Comparison of ENCODE assay signal across 8 cellular contexts in the genomic region with DNA sequence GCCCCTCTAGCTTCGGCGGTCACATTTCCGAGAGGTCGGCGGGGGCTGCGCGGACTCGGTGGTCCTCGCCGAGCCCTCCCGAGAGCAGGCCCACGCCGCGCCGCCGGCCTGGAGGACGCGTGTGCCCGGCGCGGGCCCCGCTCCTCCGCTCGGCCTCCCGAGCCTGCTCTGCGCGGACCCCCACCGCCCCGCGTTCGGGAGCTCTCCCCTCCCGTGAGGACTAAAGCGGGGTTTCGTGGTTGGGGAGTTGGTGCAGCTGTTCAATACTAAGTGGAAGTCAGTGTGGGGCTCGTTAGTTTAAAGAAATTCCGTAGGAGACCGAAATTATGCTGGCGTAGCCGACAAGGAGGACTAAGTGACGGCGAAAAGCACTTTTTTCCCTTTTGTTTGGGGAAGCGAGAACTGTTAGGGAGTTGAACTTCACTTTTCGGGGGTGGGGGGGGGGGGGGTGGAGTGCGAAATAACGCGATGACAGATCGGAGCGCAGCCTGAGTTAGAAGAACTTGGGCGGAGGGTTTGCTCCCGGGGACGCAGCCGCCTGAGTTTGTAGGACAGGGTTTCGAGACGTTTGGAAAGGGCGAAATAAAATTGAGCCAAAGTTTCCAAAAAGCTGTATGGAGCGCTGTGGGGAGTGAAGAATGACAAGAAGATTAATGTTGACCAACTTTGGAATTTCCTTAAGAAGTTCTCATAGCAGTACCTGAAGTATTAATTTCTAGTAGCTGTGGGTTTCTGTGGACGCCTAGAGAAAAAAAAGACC. TPM values are rescaled to one million over a fixed set of nuclear protein-coding genes. Genes with fewer than 3 reads are reported as not detected.
DNase-seq lines count a peak whose midpoint lies in the region; ATAC-seq and TF ChIP-seq lines count a peak whose summit lies in the region.

No MANE protein-coding gene starts in this region.

- peak overlapping the region; percentile 93 for H3K4me3 Mint-ChIP-seq in glutamatergic neuron (ENCODE audit: unreplicated experiment)
- H3K4me3 Mint-ChIP-seq in progenitor cell of endocrine pancreas (ENCODE audit: low read depth) = peak overlapping the region; percentile 93

- H3K79me2 ChIP-seq in OCI-LY3 (ENCODE audit: low read length) = peaks cover 66% of the 10 kb centered on the region

- H3K27me3 ChIP-seq in BLaER1 treated with 17β-estradiol and CSF1 and Interleukin-3, amounts not matched to agents 10 nM and 100 nM = no peaks in the 10 kb centered on the region
- H3K27me3 ChIP-seq in OCI-LY3 (ENCODE audit: low read depth, low read length) = no peaks in the 10 kb centered on the region

- DNase-seq in activated naive CD4-positive, alpha-beta T cell treated with anti-CD3 and anti-CD28 coated beads, Interleukin-2, amount 50 U/mL, for 16 hours = peak; percentile 34
- peak; percentile 47 for DNase-seq in glutamatergic neuron
- no peak for DNase-seq in progenitor cell of endocrine pancreas (ENCODE audit: low spot score, unreplicated experiment)

- peak overlapping the region; percentile 96 to 100 (median 99) for H3K9ac ChIP-seq in BLaER1 treated with 17β-estradiol and CSF1 and Interleukin-3, amounts not matched to agents 10 nM and 100 nM
- H3K9ac ChIP-seq in OCI-LY3 (ENCODE audit: low read length) = peak overlapping the region; percentile 92

- 0 out of 22 replicates have a peak, but pooled peaks cover 0 to 4% (median 0%) of the 10 kb centered on the region in 11 experiments for H3K36me3 ChIP-seq in BLaER1 treated with 17β-estradiol and CSF1 and Interleukin-3, amounts not matched to agents 10 nM and 100 nM
- no peaks in the 10 kb centered on the region for H3K36me3 ChIP-seq in OCI-LY3 (replicated peaks; ENCODE audit: low read depth, low read length)

- ATAC-seq in GM21423 (IDR thresholded peaks at IDR 0.05; ENCODE audit: unreplicated experiment) (peak; percentile 1), GM18517 (IDR thresholded peaks at IDR 0.05; ENCODE audit: unreplicated experiment) (no peak), HG03108 (IDR thresholded peaks at IDR 0.05; ENCODE audit: unreplicated experiment) (no peak)

- peak overlapping the region; percentile 81 to 100 (median 96) for H3K4me3 ChIP-seq in BLaER1 treated with 17β-estradiol and CSF1 and Interleukin-3, amounts not matched to agents 10 nM and 100 nM
- H3K4me3 ChIP-seq in OCI-LY3 (ENCODE audit: low read length) = peak overlapping the region; percentile 93

- H3K9me3 Mint-ChIP-seq in glutamatergic neuron (ENCODE audit: unreplicated experiment) (peaks cover 14% of the 10 kb centered on the region), progenitor cell of endocrine pancreas (ENCODE audit: low read depth) (peaks cover 3% of the 10 kb centered on the region)

- peak overlapping the region; percentile 98 to 100 (median 99) for H3K27ac ChIP-seq in BLaER1 treated with 17β-estradiol and CSF1 and Interleukin-3, amounts not matched to agents 10 nM and 100 nM
- H3K27ac ChIP-seq in OCI-LY3 (ENCODE audit: low read length) = peak overlapping the region; percentile 86

- peak overlapping the region; percentile 72 to 97 (median 88); a peak in 21 of 22 replicates for H3K4me2 ChIP-seq in BLaER1 treated with 17β-estradiol and CSF1 and Interleukin-3, amounts not matched to agents 10 nM and 100 nM
- peak overlapping the region; percentile 81 for H3K4me2 ChIP-seq in OCI-LY3 (ENCODE audit: low read length)

- TF ChIP-seq CTCF in OCI-LY3 (IDR thresholded peaks at IDR 0.05; ENCODE audit: low read depth, low read length) (no peak), glutamatergic neuron (IDR thresholded peaks at IDR 0.05; ENCODE audit: partially characterized antibody, unreplicated experiment) (no peak), progenitor cell of endocrine pancreas (IDR thresholded peaks at IDR 0.05; ENCODE audit: unreplicated experiment) (no peak)

- H3K27me3 Mint-ChIP-seq in glutamatergic neuron (ENCODE audit: unreplicated experiment) (peaks cover 6% of the 10 kb centered on the region), progenitor cell of endocrine pancreas (no peaks in the 10 kb centered on the region)

- H3K27ac Mint-ChIP-seq in glutamatergic neuron (ENCODE audit: unreplicated experiment) (peak overlapping the region; percentile 79), progenitor cell of endocrine pancreas (peak overlapping the region; percentile 95)

- H3K4me1 Mint-ChIP-seq in glutamatergic neuron (ENCODE audit: low read depth, unreplicated experiment) (peaks cover 26% of the 10 kb centered on the region), progenitor cell of endocrine pancreas (ENCODE audit: low read depth) (peaks cover 41% of the 10 kb centered on the region)

- no peak overlapping the region for H2AFZ ChIP-seq in OCI-LY3 (ENCODE audit: low read depth, low read length)

- H3K36me3 Mint-ChIP-seq in glutamatergic neuron (ENCODE audit: unreplicated experiment) (no peaks in the 10 kb centered on the region), progenitor cell of endocrine pancreas (ENCODE audit: insufficient read depth) (peaks cover 3% of the 10 kb centered on the region)

- peaks cover 46 to 59% (median 49%) of the 10 kb centered on the region in 11 experiments for H4K20me1 ChIP-seq in BLaER1 treated with 17β-estradiol and CSF1 and Interleukin-3, amounts not matched to agents 10 nM and 100 nM
- H4K20me1 ChIP-seq in OCI-LY3 (ENCODE audit: insufficient read depth, low read length) = peaks cover 45% of the 10 kb centered on the region

- no peaks in the 10 kb centered on the region for H3K9me3 ChIP-seq in BLaER1 treated with 17β-estradiol and CSF1 and Interleukin-3, amounts not matched to agents 10 nM and 100 nM (replicated peaks in 1 of 11)
- H3K9me3 ChIP-seq in OCI-LY3 (ENCODE audit: insufficient read depth, low read length) = no peaks in the 10 kb centered on the region

- H3K4me1 ChIP-seq in BLaER1 treated with 17β-estradiol and CSF1 and Interleukin-3, amounts not matched to agents 10 nM and 100 nM = peaks cover 33 to 53% (median 48%) of the 10 kb centered on the region in 10 experiments
- peaks cover 44% of the 10 kb centered on the region for H3K4me1 ChIP-seq in OCI-LY3 (ENCODE audit: low read length)

RNA-seq across cellular contexts. Expression of a gene that starts 1.3 kb away (rescaled TPM):
- total RNA-seq in glutamatergic neuron (ENCODE audit: unreplicated experiment) (50.5 TPM), progenitor cell of endocrine pancreas (88.4 and 97.3 TPM in 2 replicates)
